In the genomic region with DNA sequence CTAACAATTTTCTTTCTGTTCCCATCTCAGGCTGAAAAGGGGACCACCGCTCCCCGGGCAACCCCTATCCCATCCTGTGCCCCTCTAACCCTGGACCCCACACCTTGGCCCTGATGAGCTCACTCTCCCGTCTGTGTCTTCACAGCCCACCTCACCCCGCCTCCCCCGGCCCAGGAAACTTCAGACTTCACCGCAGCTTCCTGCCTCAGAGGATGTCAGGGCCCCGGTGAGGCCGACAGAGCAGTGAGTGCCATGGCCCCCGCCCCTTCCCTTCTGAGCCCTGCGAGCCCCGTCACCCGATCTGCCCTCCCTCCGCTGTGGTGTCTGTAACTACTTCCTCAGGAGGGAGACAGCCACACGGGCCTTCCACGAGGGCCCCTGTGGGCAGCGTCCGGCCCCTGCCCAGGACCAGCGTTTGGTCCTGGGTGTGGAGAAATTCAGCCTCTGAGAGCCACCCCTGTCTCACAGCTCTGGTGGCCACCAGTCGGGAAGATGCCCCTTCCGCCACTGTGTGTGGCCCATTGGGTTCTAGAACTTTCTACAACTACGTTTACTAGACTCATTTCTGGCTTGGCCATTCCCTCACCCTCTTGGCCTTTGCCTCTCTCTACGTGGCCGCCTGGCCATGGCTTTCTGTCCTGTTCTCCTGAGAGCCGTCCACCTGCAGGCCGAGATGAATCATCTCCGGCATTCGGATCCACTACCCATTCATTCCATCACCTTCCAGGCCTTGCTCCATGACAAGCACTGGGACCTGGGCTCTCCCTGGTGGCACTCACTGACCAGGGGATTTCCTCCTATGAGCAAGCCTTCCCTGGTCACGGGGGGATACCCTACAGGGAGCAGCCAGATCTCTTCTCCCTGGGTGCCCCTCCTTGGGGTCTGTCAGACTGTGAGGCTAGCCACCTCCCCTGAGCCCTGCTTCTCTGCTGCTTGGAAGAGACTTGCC, we compare ENCODE assay signal across 9 cellular contexts. TPM values are rescaled to one million over a fixed set of nuclear protein-coding genes. Genes with fewer than 3 reads are reported as not detected.
DNase-seq lines count a peak whose midpoint lies in the region; ATAC-seq and TF ChIP-seq lines count a peak whose summit lies in the region.
"Had no signal": no experiment of that assay in that cellular context is flagged by ENCODE, and none has a peak within 500 bp of the region (broad histone marks: within the 10 kb centered on the region; RNA-seq: fewer than 3 reads in every experiment).

No MANE protein-coding gene starts in this region.

- H3K9me3 ChIP-seq in Caco-2 (no peaks in the 10 kb centered on the region), right atrium auricular region (no peaks in the 10 kb centered on the region)

- TF ChIP-seq CTCF in Caco-2 (IDR thresholded peaks at IDR 0.05; ENCODE audit: insufficient read depth in 1 of 2, low read depth in 1 of 2, low read length in 1 of 2, severe bottlenecking in 1 of 2, unreplicated experiment in 1 of 2), result no peak
- TF ChIP-seq CTCF in NB4 (IDR thresholded peaks at IDR 0.05; ENCODE audit: low read depth, low read length), result no peak
- TF ChIP-seq CTCF in right atrium auricular region (IDR thresholded peaks at IDR 0.05), result no peak

- H3K27me3 Mint-ChIP-seq in Caco-2 (ENCODE audit: insufficient read depth, unreplicated experiment), result no peaks in the 10 kb centered on the region

- in situ Hi-C loops in ACHN (cut with HindIII; ENCODE audit: low pct_ligation_motif_present, low pct_unique_long_range_greater_than_20kb, low sequenced_read_pairs), result no loop called here

- POLR2A ChIA-PET in Caco-2 (lab: Charles Lee), result no interaction called here

- H3K4me3 ChIP-seq in Caco-2 (ENCODE audit: low read depth, low read length), result no peak overlapping the region
- peak overlapping the region; percentile 46 for H3K4me3 ChIP-seq in NB4 (ENCODE audit: low read depth, low read length)
- no peak overlapping the region for H3K4me3 ChIP-seq in right atrium auricular region

- no peaks in the 10 kb centered on the region for H3K9me3 Mint-ChIP-seq in Caco-2 (ENCODE audit: unreplicated experiment)

- H3K36me3 ChIP-seq in Caco-2 (ENCODE audit: control insufficient read depth, insufficient read depth, low read length) (no peaks in the 10 kb centered on the region; the same call in 1 of the 2 replicates), right atrium auricular region (no peaks in the 10 kb centered on the region)

- no TSS peak for BruUV-seq in Caco-2 (replicated peaks; lab: Mats Ljungman, UMichigan)

- H3K27me3 ChIP-seq in Caco-2 (replicated peaks; ENCODE audit: control insufficient read depth, insufficient read depth, low read length) (no peaks in the 10 kb centered on the region), right atrium auricular region (no peaks in the 10 kb centered on the region)

- CTCF ChIA-PET in Caco-2 (lab: Charles Lee), result interaction anchor here (0.9 kb wide), 1 partner anchor 15 kb away, joined by 5 read pairs; no protein-coding TSS in a partner anchor

- TF ChIP-seq POLR2A in NB4 (IDR thresholded peaks at IDR 0.05; ENCODE audit: extremely low read depth, insufficient read length), result peak; percentile 44

- peak overlapping the region; percentile 2 for H3K4me3 Mint-ChIP-seq in Caco-2 (ENCODE audit: unreplicated experiment)

- peaks cover 53% of the 10 kb centered on the region for H3K36me3 Mint-ChIP-seq in Caco-2 (ENCODE audit: insufficient read depth, unreplicated experiment)

- intact Hi-C loops in Caco-2 (cut with micrococcal nuclease; ENCODE audit: unreplicated experiment), result loop anchor here (5.0 kb wide), 1 partner anchor 208 kb away; the partner anchor contains the start of gene KDM2B

- DNase-seq in Caco-2 (no peak), NB4 (ENCODE audit: low read depth) (peak; percentile 99), activated T-cell treated with anti-CD3 and anti-CD28 coated beads for 1 hour (ENCODE audit: low read depth) (peak; percentile 91), right atrium auricular region (ENCODE audit: low spot score) (no peak), ACHN (no peak), midbrain (lab: John Stamatoyannopoulos, UW) (no peak)
- DNase-seq in stimulated activated CD4-positive, alpha-beta T cell treated with anti-CD3 and anti-CD28 coated beads, Interleukin-4, amount 100 ng/mL, for 24 hours, result peak; percentile 93

- peak overlapping the region; percentile 24 to 58 for H3K27ac ChIP-seq in right atrium auricular region
- H3K27ac ChIP-seq: epithelial cell of prostate had no signal

- peaks cover 36% of the 10 kb centered on the region for H3K4me1 ChIP-seq in Caco-2
- peaks cover 0 to 49% of the 10 kb centered on the region in 2 donors for H3K4me1 ChIP-seq in right atrium auricular region

- peak overlapping the region; percentile 53 for H3K27ac Mint-ChIP-seq in Caco-2 (ENCODE audit: unreplicated experiment)

- ATAC-seq in GM21723 (IDR thresholded peaks at IDR 0.05; ENCODE audit: unreplicated experiment), result peak; percentile 27

- peaks cover 13% of the 10 kb centered on the region for H3K4me1 Mint-ChIP-seq in Caco-2 (ENCODE audit: low read depth, unreplicated experiment)

RNA-seq across cellular contexts. Expression of gene RHOF, which starts 3.4 kb away (rescaled TPM):
- 33.8 and 36.7 TPM in 2 replicates for total RNA-seq in Caco-2 (2022)
- 10 to 100 TPM in 1 of 2 donors, 1 to 10 TPM in 1; 7.3 to 21.9 TPM for total RNA-seq in right atrium auricular region

RNA-seq across cellular contexts. Expression of gene SETD1B, which starts 13.7 kb away (rescaled TPM):
- total RNA-seq in Caco-2 (2022) (16.8 and 17.6 TPM in 2 replicates), right atrium auricular region (1 to 10 TPM; 6.0 to 9.3 TPM)

Comparison
In these comparisons a context has a peak if more than half of its experiments do, and no peak if none do; other contexts are left out.
1. DNase-seq: peak in NB4 (single experiment), activated T-cell treated with anti-CD3 and anti-CD28 coated beads for 1 hour (single experiment) and stimulated activated CD4-positive, alpha-beta T cell treated with anti-CD3 and anti-CD28 coated beads, Interleukin-4, amount 100 ng/mL, for 24 hours (single experiment); none in Caco-2 (0 of 2), right atrium auricular region (single experiment), ACHN (single experiment) and midbrain (single experiment).